In the genomic region with DNA sequence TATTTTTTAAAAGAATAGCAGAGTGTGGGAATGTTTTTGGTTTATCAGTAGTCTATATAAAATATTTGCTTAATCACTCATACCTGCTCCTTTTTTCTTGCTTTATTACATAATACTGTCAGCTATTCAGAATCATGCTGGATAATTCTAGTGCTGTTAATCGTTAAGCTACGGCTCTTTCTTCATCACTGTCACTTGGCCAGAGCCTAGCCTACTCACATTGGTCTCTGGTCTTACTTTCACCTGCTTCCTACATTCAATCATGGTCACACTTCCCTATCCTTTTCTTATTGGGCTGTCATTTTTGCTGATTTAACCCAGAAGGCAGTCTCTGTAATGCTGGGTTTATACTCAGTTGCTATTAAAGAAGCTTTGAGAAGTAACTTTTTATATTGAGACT, we compare ENCODE assay signal across 17 cellular contexts. TPM values are rescaled to one million over a fixed set of nuclear protein-coding genes. Genes with fewer than 3 reads are reported as not detected.
A peak's percentile ranks its signal among the peaks of the same experiment; 100 is the strongest.
DNase-seq lines count a peak whose midpoint lies in the region; ATAC-seq and TF ChIP-seq lines count a peak whose summit lies in the region.
"Had no signal": no experiment of that assay in that cellular context is flagged by ENCODE, and none has a peak within 500 bp of the region (broad histone marks: within the 10 kb centered on the region; RNA-seq: fewer than 3 reads in every experiment).

No MANE protein-coding gene starts in this region.

- H2AFZ ChIP-seq in SU-DHL-6 (ENCODE audit: low read depth, low read length, severe bottlenecking): no peak overlapping the region

- H3K4me2 ChIP-seq in SU-DHL-6 (ENCODE audit: low read depth, low read length, poor library complexity, severe bottlenecking): peak overlapping the region; percentile 93
- H3K4me2 ChIP-seq in skeletal muscle satellite cell (ENCODE audit: low read length): peak overlapping the region; percentile 82

- peaks cover 22% of the 10 kb centered on the region for H3K4me1 Mint-ChIP-seq in activated CD8-positive, alpha-beta T cell treated with anti-CD3 and anti-CD28 coated beads for 36 hours (ENCODE audit: low read depth)
- peaks cover 26% of the 10 kb centered on the region for H3K4me1 Mint-ChIP-seq in activated CD8-positive, alpha-beta T cell treated with anti-CD3 and anti-CD28 coated beads, Interleukin-2, amount 10 ng/mL, durations not matched to agents 7 days and 5 days (ENCODE audit: low read depth)
- H3K4me1 Mint-ChIP-seq in immature natural killer cell: peaks cover 34 to 60% of the 10 kb centered on the region in 2 donors

- POLR2A ChIA-PET in activated CD8-positive, alpha-beta T cell treated with anti-CD3 and anti-CD28 coated beads for 36 hours (lab: Charles Lee): interaction anchor here (1.1 kb wide), 1 partner anchor 282 kb away, joined by 3 read pairs; no protein-coding TSS in a partner anchor
- POLR2A ChIA-PET in activated CD8-positive, alpha-beta T cell treated with anti-CD3 and anti-CD28 coated beads, Interleukin-2, amount 10 ng/mL, durations not matched to agents 7 days and 5 days (lab: Charles Lee): interaction anchor here (0.5 kb wide), 1 partner anchor 240 kb away, joined by 3 read pairs; the partner anchor contains the start of gene PRDX6

- intact Hi-C loops in activated CD8-positive, alpha-beta T cell treated with anti-CD3 and anti-CD28 coated beads for 36 hours (cut with micrococcal nuclease): loop anchor here (5.0 kb wide), 1 partner anchor 105 kb away; the partner anchor contains the start of genes CENPL and DARS2
- intact Hi-C loops in vagina (cut with DNase I): no loop called here

- no peak for TF ChIP-seq CTCF in activated CD8-positive, alpha-beta T cell treated with anti-CD3 and anti-CD28 coated beads for 36 hours (IDR thresholded peaks at IDR 0.05)
- TF ChIP-seq CTCF in SU-DHL-6 (IDR thresholded peaks at IDR 0.05; ENCODE audit: insufficient read depth, low read length, poor library complexity, severe bottlenecking) (no peak), vagina (IDR thresholded peaks at IDR 0.05) (no peak)

- no peaks in the 10 kb centered on the region for H3K9me2 ChIP-seq in SU-DHL-6 (replicated peaks; ENCODE audit: insufficient read depth, low read length)

- no peaks in the 10 kb centered on the region for H3K27me3 Mint-ChIP-seq in activated CD8-positive, alpha-beta T cell treated with anti-CD3 and anti-CD28 coated beads for 36 hours
- peaks cover under 1% of the 10 kb centered on the region for H3K27me3 Mint-ChIP-seq in activated CD8-positive, alpha-beta T cell treated with anti-CD3 and anti-CD28 coated beads, Interleukin-2, amount 10 ng/mL, durations not matched to agents 7 days and 5 days (ENCODE audit: low read depth)
- peaks cover 0 to 4% (median 3%) of the 10 kb centered on the region in 3 donors for H3K27me3 Mint-ChIP-seq in immature natural killer cell (ENCODE audit: low read depth in 3 of 3)

- peaks cover 17% of the 10 kb centered on the region for H3K36me3 Mint-ChIP-seq in activated CD8-positive, alpha-beta T cell treated with anti-CD3 and anti-CD28 coated beads for 36 hours (ENCODE audit: low read depth)
- peaks cover 28% of the 10 kb centered on the region for H3K36me3 Mint-ChIP-seq in activated CD8-positive, alpha-beta T cell treated with anti-CD3 and anti-CD28 coated beads, Interleukin-2, amount 10 ng/mL, durations not matched to agents 7 days and 5 days (ENCODE audit: low read depth)
- H3K36me3 Mint-ChIP-seq in immature natural killer cell: peaks cover 0 to 14% (median 5%) of the 10 kb centered on the region in 3 donors

- CTCF ChIA-PET in activated CD8-positive, alpha-beta T cell treated with anti-CD3 and anti-CD28 coated beads for 36 hours (lab: Charles Lee): interaction anchor here (1.3 to 1.5 kb wide), 2 partner anchors 10 to 287 kb away, joined by 3 to 6 read pairs; no protein-coding TSS in a partner anchor
- CTCF ChIA-PET in activated CD8-positive, alpha-beta T cell treated with anti-CD3 and anti-CD28 coated beads, Interleukin-2, amount 10 ng/mL, durations not matched to agents 7 days and 5 days (lab: Charles Lee): interaction anchor here (1.3 to 5.4 kb wide), 2 partner anchors 16 to 287 kb away, joined by 3 to 38 read pairs; no protein-coding TSS in a partner anchor

- H3K27me3 ChIP-seq in SU-DHL-6 (ENCODE audit: low read length) (no peaks in the 10 kb centered on the region), skeletal muscle satellite cell (ENCODE audit: control insufficient read depth, insufficient read depth, low read length) (peaks cover 5% of the 10 kb centered on the region), vagina (no peaks in the 10 kb centered on the region)
- H3K27me3 ChIP-seq: pancreas, tibial artery had no signal

- H3K27ac ChIP-seq in SU-DHL-6 (ENCODE audit: low read depth, low read length) (no peak overlapping the region), vagina (no peak overlapping the region)
- H3K27ac ChIP-seq: pancreas, tibial artery had no signal

- no peak overlapping the region for H3K27ac Mint-ChIP-seq in activated CD8-positive, alpha-beta T cell treated with anti-CD3 and anti-CD28 coated beads for 36 hours
- no peak overlapping the region for H3K27ac Mint-ChIP-seq in activated CD8-positive, alpha-beta T cell treated with anti-CD3 and anti-CD28 coated beads, Interleukin-2, amount 10 ng/mL, durations not matched to agents 7 days and 5 days
- peak overlapping the region in 3 of 6 donors; percentile 47 to 55 (median 52) for H3K27ac Mint-ChIP-seq in immature natural killer cell
- H3K27ac Mint-ChIP-seq: activated CD4-positive, alpha-beta memory T cell treated with anti-CD3 and anti-CD28 coated beads, Interleukin-2, amount 10 ng/mL, durations not matched to agents 7 days and 5 days; activated naive CD4-positive, alpha-beta T cell treated with anti-CD3 and anti-CD28 coated beads for 36 hours had no signal

- H3K4me3 Mint-ChIP-seq in activated CD8-positive, alpha-beta T cell treated with anti-CD3 and anti-CD28 coated beads for 36 hours: peak overlapping the region; percentile 1
- H3K4me3 Mint-ChIP-seq in activated CD8-positive, alpha-beta T cell treated with anti-CD3 and anti-CD28 coated beads, Interleukin-2, amount 10 ng/mL, durations not matched to agents 7 days and 5 days: no peak overlapping the region
- H3K4me3 Mint-ChIP-seq in immature natural killer cell: peak overlapping the region in 4 of 5 donors; percentile 4 to 76 (median 18)
- H3K4me3 Mint-ChIP-seq: activated naive CD4-positive, alpha-beta T cell treated with anti-CD3 and anti-CD28 coated beads for 36 hours had no signal

- no peaks in the 10 kb centered on the region for H3F3A ChIP-seq in SU-DHL-6 (ENCODE audit: insufficient read depth)

- H3K9ac ChIP-seq in SU-DHL-6 (ENCODE audit: low read length) (no peak overlapping the region), skeletal muscle satellite cell (ENCODE audit: low read depth, low read length) (peak overlapping the region; percentile 81)

- peaks cover 56% of the 10 kb centered on the region for H3K79me2 ChIP-seq in SU-DHL-6 (ENCODE audit: insufficient read depth, low read length)

- no peak for DNase-seq in activated CD8-positive, alpha-beta T cell treated with anti-CD3 and anti-CD28 coated beads for 36 hours
- DNase-seq in activated CD8-positive, alpha-beta T cell treated with anti-CD3 and anti-CD28 coated beads, Interleukin-2, amount 10 ng/mL, durations not matched to agents 7 days and 5 days: no peak
- DNase-seq in immature natural killer cell: no peak
- no peak for DNase-seq in OCI-M2 (lab: John Stamatoyannopoulos, UW; ENCODE audit: unreplicated experiment)
- DNase-seq in vagina (ENCODE audit: extremely low spot score in 2 of 2): no peak
- DNase-seq: activated CD4-positive, alpha-beta memory T cell treated with anti-CD3 and anti-CD28 coated beads, Interleukin-2, amount 10 ng/mL, durations not matched to agents 7 days and 5 days; activated naive CD4-positive, alpha-beta T cell treated with anti-CD3 and anti-CD28 coated beads for 36 hours; erythroblast; NCI-H1417 treated with DMSO at 0.1 percent for 48 hours; tibial artery had no signal

- H3K36me3 ChIP-seq in SU-DHL-6 (ENCODE audit: low read length): peaks cover 4% of the 10 kb centered on the region; the same call in 1 of the 2 replicates
- H3K36me3 ChIP-seq in skeletal muscle satellite cell (ENCODE audit: insufficient read depth, low read length): no peaks in the 10 kb centered on the region
- H3K36me3 ChIP-seq in vagina: no peaks in the 10 kb centered on the region
- H3K36me3 ChIP-seq: pancreas had no signal

- H3K4me1 ChIP-seq in skeletal muscle satellite cell (ENCODE audit: control insufficient read depth, insufficient read depth, low read length) (peaks cover 4% of the 10 kb centered on the region), vagina (peaks cover 32% of the 10 kb centered on the region)

- H3K4me3 ChIP-seq in SU-DHL-6 (ENCODE audit: insufficient read depth, low read length, poor library complexity, severe bottlenecking) (no peak overlapping the region), skeletal muscle satellite cell (ENCODE audit: low read length) (no peak overlapping the region), vagina (no peak overlapping the region)
- H3K4me3 ChIP-seq: lung, pancreas, tibial artery had no signal

- H4K20me1 ChIP-seq in SU-DHL-6 (ENCODE audit: low read depth, low read length): no peaks in the 10 kb centered on the region

- H3K9me3 ChIP-seq in SU-DHL-6 (ENCODE audit: insufficient read depth, low read length) (no peaks in the 10 kb centered on the region), skeletal muscle satellite cell (replicated peaks; ENCODE audit: low read length) (no peaks in the 10 kb centered on the region), vagina (no peaks in the 10 kb centered on the region)
- H3K9me3 ChIP-seq: pancreas, tibial artery had no signal

- no peak for ATAC-seq in activated CD8-positive, alpha-beta T cell treated with anti-CD3 and anti-CD28 coated beads for 36 hours
- ATAC-seq in activated CD8-positive, alpha-beta T cell treated with anti-CD3 and anti-CD28 coated beads, Interleukin-2, amount 10 ng/mL, durations not matched to agents 7 days and 5 days: no peak
- no peak for ATAC-seq in HG03432 (IDR thresholded peaks at IDR 0.05; ENCODE audit: unreplicated experiment)
- ATAC-seq: Panc1 had no signal

- peaks cover 2% of the 10 kb centered on the region for H3K9me3 Mint-ChIP-seq in activated CD8-positive, alpha-beta T cell treated with anti-CD3 and anti-CD28 coated beads for 36 hours
- H3K9me3 Mint-ChIP-seq in activated CD8-positive, alpha-beta T cell treated with anti-CD3 and anti-CD28 coated beads, Interleukin-2, amount 10 ng/mL, durations not matched to agents 7 days and 5 days (ENCODE audit: insufficient read depth): peaks cover 7% of the 10 kb centered on the region
- no peaks in the 10 kb centered on the region for H3K9me3 Mint-ChIP-seq in immature natural killer cell
- H3K9me3 Mint-ChIP-seq: activated CD4-positive, alpha-beta memory T cell treated with anti-CD3 and anti-CD28 coated beads, Interleukin-2, amount 10 ng/mL, durations not matched to agents 7 days and 5 days; activated naive CD4-positive, alpha-beta T cell treated with anti-CD3 and anti-CD28 coated beads for 36 hours had no signal

- no peak for TF ChIP-seq POLR2A in vagina (IDR thresholded peaks at IDR 0.05)

RNA-seq across cellular contexts. Expression of gene KLHL20, which starts 2.5 kb away (rescaled TPM):
- 10 to 100 TPM; 14.5 to 15.8 TPM for total RNA-seq in activated CD8-positive, alpha-beta T cell treated with anti-CD3 and anti-CD28 coated beads for 36 hours
- 10 to 100 TPM; 18.3 to 22.3 TPM for total RNA-seq in activated CD8-positive, alpha-beta T cell treated with anti-CD3 and anti-CD28 coated beads, Interleukin-2, amount 10 ng/mL, durations not matched to agents 7 days and 5 days
- 10 to 100 TPM; 13.2 to 19.3 (median 16.6) TPM for polyA plus RNA-seq in immature natural killer cell
- 19.5 and 23.4 TPM in 2 replicates for total RNA-seq in skeletal muscle satellite cell (2012; rRNA removed)
- 14.7 TPM for total RNA-seq in vagina

RNA-seq across cellular contexts. Expression of gene ANKRD45, which starts 47.6 kb away (rescaled TPM):
- not detected for total RNA-seq in activated CD8-positive, alpha-beta T cell treated with anti-CD3 and anti-CD28 coated beads for 36 hours
- total RNA-seq in activated CD8-positive, alpha-beta T cell treated with anti-CD3 and anti-CD28 coated beads, Interleukin-2, amount 10 ng/mL, durations not matched to agents 7 days and 5 days: not detected
- polyA plus RNA-seq in immature natural killer cell: not detected
- 0.25 and 0.66 TPM in 2 replicates for total RNA-seq in skeletal muscle satellite cell (2012; rRNA removed)
- total RNA-seq in vagina: not detected
- total RNA-seq: activated CD4-positive, alpha-beta memory T cell treated with anti-CD3 and anti-CD28 coated beads, Interleukin-2, amount 10 ng/mL, durations not matched to agents 7 days and 5 days; activated naive CD4-positive, alpha-beta T cell treated with anti-CD3 and anti-CD28 coated beads for 36 hours; T-helper 1 cell treated with Interleukin-12 subunit alpha and Interleukin-12 subunit beta and Interleukin-4 antibody, amounts not matched to agents 30 ng/mL and 1 ng/mL, for 36 hours had no signal
